8 cellular contexts compared by ENCODE assay signal in genomic region chr2:27080603-27080938, GRCh38. TPM values are rescaled to one million over a fixed set of nuclear protein-coding genes. Genes with fewer than 3 reads are reported as not detected.
A peak's percentile ranks its signal among the peaks of the same experiment; 100 is the strongest.
DNase-seq lines count a peak whose midpoint lies in the region; ATAC-seq and TF ChIP-seq lines count a peak whose summit lies in the region.

No MANE protein-coding gene starts in this region.

- H3K27ac Mint-ChIP-seq in activated CD8-positive, alpha-beta memory T cell treated with anti-CD3 and anti-CD28 coated beads, Interleukin-2, amount 10 ng/mL, durations not matched to agents 7 days and 5 days, result peak overlapping the region; percentile 95

- no peaks in the 10 kb centered on the region for H3K9me3 ChIP-seq in tibial artery

- H3K4me2 ChIP-seq in mesendoderm (ENCODE audit: low read length), result no peak overlapping the region

- DNase-seq in activated CD8-positive, alpha-beta memory T cell treated with anti-CD3 and anti-CD28 coated beads, Interleukin-2, amount 10 ng/mL, durations not matched to agents 7 days and 5 days, result no peak
- DNase-seq in activated CD8-positive, alpha-beta memory T cell treated with anti-CD3 and anti-CD28 coated beads, Interleukin-2, amount 50 U/mL, for 48 hours, result no peak
- DNase-seq in astrocyte of the cerebellum (ENCODE audit: low read depth), result no peak
- DNase-seq in mesendoderm, result no peak
- no peak for DNase-seq in tibial artery

- H2BK5ac ChIP-seq in mesendoderm (ENCODE audit: low read length), result no peak overlapping the region

- no peak overlapping the region for H2BK120ac ChIP-seq in mesendoderm (ENCODE audit: low read depth, low read length)

- intact Hi-C loops in tibial artery (cut with DNase I; ENCODE audit: low total_unique reads), result loop anchor here (5.0 kb wide), 1 partner anchor 48 kb away; the partner anchor contains the start of gene TMEM214

- no peak overlapping the region for H4K8ac ChIP-seq in mesendoderm (ENCODE audit: low read depth, low read length)

- no peaks in the 10 kb centered on the region for H3K36me3 Mint-ChIP-seq in activated CD8-positive, alpha-beta memory T cell treated with anti-CD3 and anti-CD28 coated beads, Interleukin-2, amount 10 ng/mL, durations not matched to agents 7 days and 5 days

- no peak overlapping the region for H3K18ac ChIP-seq in mesendoderm (ENCODE audit: low read length)

- WGBS in mesendoderm (ENCODE audit: extremely low coverage, insufficient coverage, low lambda C conversion rate), result no CpG with 5 or more reads among the region's 14 CpGs

- no peak overlapping the region for H3K9ac ChIP-seq in mesendoderm (ENCODE audit: low read length)

- CTCF ChIA-PET in activated CD8-positive, alpha-beta memory T cell treated with anti-CD3 and anti-CD28 coated beads, Interleukin-2, amount 10 ng/mL, durations not matched to agents 7 days and 5 days (lab: Charles Lee), result interaction anchor here (1.3 to 2.3 kb wide), 4 partner anchors 9 to 119 kb away, joined by 4 to 12 read pairs (median 8); partner anchors contain the start of gene OST4

- no peaks in the 10 kb centered on the region for H3K79me2 ChIP-seq in mesendoderm (ENCODE audit: control insufficient read depth, insufficient read depth, low read length)

- no peak for ATAC-seq in activated CD8-positive, alpha-beta memory T cell treated with anti-CD3 and anti-CD28 coated beads, Interleukin-2, amount 10 ng/mL, durations not matched to agents 7 days and 5 days
- ATAC-seq in GM18909 (IDR thresholded peaks at IDR 0.05; ENCODE audit: poor library complexity, unreplicated experiment) (no peak), GM18858 (IDR thresholded peaks at IDR 0.05; ENCODE audit: unreplicated experiment) (no peak), HG03095 (IDR thresholded peaks at IDR 0.05; ENCODE audit: unreplicated experiment) (no peak)

- no peaks in the 10 kb centered on the region for H3K27me3 Mint-ChIP-seq in activated CD8-positive, alpha-beta memory T cell treated with anti-CD3 and anti-CD28 coated beads, Interleukin-2, amount 10 ng/mL, durations not matched to agents 7 days and 5 days

- H3K9me3 Mint-ChIP-seq in activated CD8-positive, alpha-beta memory T cell treated with anti-CD3 and anti-CD28 coated beads, Interleukin-2, amount 10 ng/mL, durations not matched to agents 7 days and 5 days (ENCODE audit: low read depth), result no peaks in the 10 kb centered on the region

- no peak overlapping the region for H3K23ac ChIP-seq in mesendoderm (ENCODE audit: low read length)

- in situ Hi-C loops in astrocyte of the cerebellum (cut with HindIII; ENCODE audit: low sequenced_read_pairs), result no loop called here

- H2AK5ac ChIP-seq in mesendoderm (ENCODE audit: low read length), result peak overlapping the region; percentile 22

- no peak overlapping the region for H3K4ac ChIP-seq in mesendoderm (ENCODE audit: low read depth, low read length)

- H3K27me3 ChIP-seq in mesendoderm (ENCODE audit: insufficient read depth, low read length, poor library complexity) (no peaks in the 10 kb centered on the region), tibial artery (no peaks in the 10 kb centered on the region)

- no peaks in the 10 kb centered on the region for H3K79me1 ChIP-seq in mesendoderm (ENCODE audit: low read length)

- H2BK15ac ChIP-seq in mesendoderm (replicated peaks; ENCODE audit: low read depth), result no peak overlapping the region

- peak overlapping the region; percentile 63 for H3K4me3 ChIP-seq in astrocyte of the cerebellum (ENCODE audit: low read depth, low read length)
- no peak overlapping the region for H3K4me3 ChIP-seq in mesendoderm (ENCODE audit: low read length)
- peak overlapping the region; percentile 67 to 75 for H3K4me3 ChIP-seq in tibial artery

- H3K4me3 Mint-ChIP-seq in activated CD8-positive, alpha-beta memory T cell treated with anti-CD3 and anti-CD28 coated beads, Interleukin-2, amount 10 ng/mL, durations not matched to agents 7 days and 5 days, result no peak overlapping the region

- peak overlapping the region; percentile 64 for H3K56ac ChIP-seq in mesendoderm (ENCODE audit: low read length)

- H4K5ac ChIP-seq in mesendoderm (ENCODE audit: low read length), result no peak overlapping the region

- no peak for TF ChIP-seq CTCF in astrocyte of the cerebellum (IDR thresholded peaks at IDR 0.05; ENCODE audit: low read depth, low read length, missing control alignments)
- no peak for TF ChIP-seq CTCF in tibial artery (IDR thresholded peaks at IDR 0.05)

- H3K4me1 ChIP-seq in mesendoderm (ENCODE audit: control insufficient read depth, low read depth, low read length) (peaks cover 2% of the 10 kb centered on the region), tibial artery (peaks cover 0 to 57% (median 56%) of the 10 kb centered on the region in 4 donors)

- peaks cover 39% of the 10 kb centered on the region for H3K4me1 Mint-ChIP-seq in activated CD8-positive, alpha-beta memory T cell treated with anti-CD3 and anti-CD28 coated beads, Interleukin-2, amount 10 ng/mL, durations not matched to agents 7 days and 5 days

- H3K36me3 ChIP-seq in mesendoderm (ENCODE audit: control insufficient read depth, insufficient read depth, low read length) (no peaks in the 10 kb centered on the region), tibial artery (peaks cover 10 to 19% (median 18%) of the 10 kb centered on the region in 3 donors)

- H3K27ac ChIP-seq in mesendoderm (ENCODE audit: low read depth, low read length) (no peak overlapping the region), tibial artery (peak overlapping the region; percentile 96 to 98)

RNA-seq across cellular contexts. Expression of gene EMILIN1, which starts 2.2 kb away (rescaled TPM):
- under 1 TPM; 0.75 to 0.79 TPM for total RNA-seq in activated CD8-positive, alpha-beta memory T cell treated with anti-CD3 and anti-CD28 coated beads, Interleukin-2, amount 10 ng/mL, durations not matched to agents 7 days and 5 days
- polyA plus RNA-seq in mesendoderm (2013, experiment 1 of 2), result 3.4 TPM
- polyA plus RNA-seq in mesendoderm (2013, experiment 2 of 2), result 3.3 TPM

RNA-seq across cellular contexts. Expression of gene KHK, which starts 6.0 kb away (rescaled TPM):
- 1 to 10 TPM; 8.0 to 8.8 TPM for total RNA-seq in activated CD8-positive, alpha-beta memory T cell treated with anti-CD3 and anti-CD28 coated beads, Interleukin-2, amount 10 ng/mL, durations not matched to agents 7 days and 5 days
- 2.0 TPM for polyA plus RNA-seq in mesendoderm (2013, experiment 1 of 2)
- 2.3 TPM for polyA plus RNA-seq in mesendoderm (2013, experiment 2 of 2)

RNA-seq across cellular contexts. Expression of gene OST4, which starts 9.1 kb away (rescaled TPM):
- total RNA-seq in activated CD8-positive, alpha-beta memory T cell treated with anti-CD3 and anti-CD28 coated beads, Interleukin-2, amount 10 ng/mL, durations not matched to agents 7 days and 5 days, result 100 to 1,000 TPM; 248 to 318 TPM
- polyA plus RNA-seq in mesendoderm (2013, experiment 1 of 2), result 795 TPM
- polyA plus RNA-seq in mesendoderm (2013, experiment 2 of 2), result 787 TPM

RNA-seq across cellular contexts. Expression of gene AGBL5, which starts 29.1 kb away (rescaled TPM):
- total RNA-seq in activated CD8-positive, alpha-beta memory T cell treated with anti-CD3 and anti-CD28 coated beads, Interleukin-2, amount 10 ng/mL, durations not matched to agents 7 days and 5 days, result 10 to 100 TPM; 13.8 to 15.1 TPM
- polyA plus RNA-seq in mesendoderm (2013, experiment 1 of 2), result 24.5 TPM
- 24.9 TPM for polyA plus RNA-seq in mesendoderm (2013, experiment 2 of 2)

RNA-seq across cellular contexts. Expression of gene CGREF1, which starts 38.4 kb away (rescaled TPM):
- total RNA-seq in activated CD8-positive, alpha-beta memory T cell treated with anti-CD3 and anti-CD28 coated beads, Interleukin-2, amount 10 ng/mL, durations not matched to agents 7 days and 5 days, result 1 to 10 TPM; 1.1 to 2.5 TPM
- polyA plus RNA-seq in mesendoderm (2013, experiment 1 of 2), result 2.0 TPM
- 2.0 TPM for polyA plus RNA-seq in mesendoderm (2013, experiment 2 of 2)
